ENCODE assay signal across 1 cellular context in the genomic region with DNA sequence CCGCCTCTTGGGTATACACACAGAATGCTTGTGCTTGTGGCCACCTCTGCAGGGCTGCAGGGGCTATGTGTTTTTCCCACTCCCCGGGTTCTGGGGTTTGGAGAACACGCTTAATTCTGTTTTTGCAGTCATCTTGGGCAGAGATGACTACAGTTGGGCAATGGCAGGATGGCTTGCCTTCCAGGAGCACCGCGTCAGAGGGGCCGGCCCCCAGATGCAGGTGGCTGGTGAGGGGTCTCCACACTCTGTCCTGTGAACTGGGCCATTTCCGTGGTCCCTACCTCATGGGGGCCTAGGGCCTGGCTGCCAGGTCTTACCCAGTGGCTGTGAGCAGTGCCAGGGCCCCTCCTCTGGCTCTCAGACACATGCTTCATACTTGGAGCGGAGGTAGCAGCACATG.
TF ChIP-seq lines count a peak whose summit lies in the region.

No MANE protein-coding gene starts in this region.

TF ChIP-seq in SK-N-SH treated with all-trans-retinoic acid at 6 μM for 48 hours, 23 proteins besides CTCF, POLR2A, EP300 and RAD21 (continued from another document):
- TF ChIP-seq, protein P1, sequence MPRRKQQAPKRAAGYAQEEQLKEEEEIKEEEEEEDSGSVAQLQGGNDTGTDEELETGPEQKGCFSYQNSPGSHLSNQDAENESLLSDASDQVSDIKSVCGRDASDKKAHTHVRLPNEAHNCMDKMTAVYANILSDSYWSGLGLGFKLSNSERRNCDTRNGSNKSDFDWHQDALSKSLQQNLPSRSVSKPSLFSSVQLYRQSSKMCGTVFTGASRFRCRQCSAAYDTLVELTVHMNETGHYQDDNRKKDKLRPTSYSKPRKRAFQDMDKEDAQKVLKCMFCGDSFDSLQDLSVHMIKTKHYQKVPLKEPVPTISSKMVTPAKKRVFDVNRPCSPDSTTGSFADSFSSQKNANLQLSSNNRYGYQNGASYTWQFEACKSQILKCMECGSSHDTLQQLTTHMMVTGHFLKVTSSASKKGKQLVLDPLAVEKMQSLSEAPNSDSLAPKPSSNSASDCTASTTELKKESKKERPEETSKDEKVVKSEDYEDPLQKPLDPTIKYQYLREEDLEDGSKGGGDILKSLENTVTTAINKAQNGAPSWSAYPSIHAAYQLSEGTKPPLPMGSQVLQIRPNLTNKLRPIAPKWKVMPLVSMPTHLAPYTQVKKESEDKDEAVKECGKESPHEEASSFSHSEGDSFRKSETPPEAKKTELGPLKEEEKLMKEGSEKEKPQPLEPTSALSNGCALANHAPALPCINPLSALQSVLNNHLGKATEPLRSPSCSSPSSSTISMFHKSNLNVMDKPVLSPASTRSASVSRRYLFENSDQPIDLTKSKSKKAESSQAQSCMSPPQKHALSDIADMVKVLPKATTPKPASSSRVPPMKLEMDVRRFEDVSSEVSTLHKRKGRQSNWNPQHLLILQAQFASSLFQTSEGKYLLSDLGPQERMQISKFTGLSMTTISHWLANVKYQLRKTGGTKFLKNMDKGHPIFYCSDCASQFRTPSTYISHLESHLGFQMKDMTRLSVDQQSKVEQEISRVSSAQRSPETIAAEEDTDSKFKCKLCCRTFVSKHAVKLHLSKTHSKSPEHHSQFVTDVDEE (CRISPR knock-in tag; IDR thresholded peaks at IDR 0.05): no peak
- TF ChIP-seq ZFP30 (CRISPR knock-in tag; IDR thresholded peaks at IDR 0.05) (no peak), TCF4 (CRISPR knock-in tag; IDR thresholded peaks at IDR 0.05; ENCODE audit: borderline replicate concordance) (no peak), ISL1 (CRISPR knock-in tag; IDR thresholded peaks at IDR 0.05) (no peak), ZNF565 (CRISPR knock-in tag; conservative IDR thresholded peaks at IDR 0.05; ENCODE audit: low read depth) (no peak)
- TF ChIP-seq, protein P2, sequence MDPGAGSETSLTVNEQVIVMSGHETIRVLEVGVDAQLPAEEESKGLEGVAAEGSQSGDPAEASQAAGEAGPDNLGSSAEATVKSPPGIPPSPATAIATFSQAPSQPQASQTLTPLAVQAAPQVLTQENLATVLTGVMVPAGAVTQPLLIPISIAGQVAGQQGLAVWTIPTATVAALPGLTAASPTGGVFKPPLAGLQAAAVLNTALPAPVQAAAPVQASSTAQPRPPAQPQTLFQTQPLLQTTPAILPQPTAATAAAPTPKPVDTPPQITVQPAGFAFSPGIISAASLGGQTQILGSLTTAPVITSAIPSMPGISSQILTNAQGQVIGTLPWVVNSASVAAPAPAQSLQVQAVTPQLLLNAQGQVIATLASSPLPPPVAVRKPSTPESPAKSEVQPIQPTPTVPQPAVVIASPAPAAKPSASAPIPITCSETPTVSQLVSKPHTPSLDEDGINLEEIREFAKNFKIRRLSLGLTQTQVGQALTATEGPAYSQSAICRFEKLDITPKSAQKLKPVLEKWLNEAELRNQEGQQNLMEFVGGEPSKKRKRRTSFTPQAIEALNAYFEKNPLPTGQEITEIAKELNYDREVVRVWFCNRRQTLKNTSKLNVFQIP (CRISPR knock-in tag; IDR thresholded peaks at IDR 0.05; ENCODE audit: borderline replicate concordance, low read depth): no peak
